1 cellular context compared by ENCODE assay signal in the genomic region with DNA sequence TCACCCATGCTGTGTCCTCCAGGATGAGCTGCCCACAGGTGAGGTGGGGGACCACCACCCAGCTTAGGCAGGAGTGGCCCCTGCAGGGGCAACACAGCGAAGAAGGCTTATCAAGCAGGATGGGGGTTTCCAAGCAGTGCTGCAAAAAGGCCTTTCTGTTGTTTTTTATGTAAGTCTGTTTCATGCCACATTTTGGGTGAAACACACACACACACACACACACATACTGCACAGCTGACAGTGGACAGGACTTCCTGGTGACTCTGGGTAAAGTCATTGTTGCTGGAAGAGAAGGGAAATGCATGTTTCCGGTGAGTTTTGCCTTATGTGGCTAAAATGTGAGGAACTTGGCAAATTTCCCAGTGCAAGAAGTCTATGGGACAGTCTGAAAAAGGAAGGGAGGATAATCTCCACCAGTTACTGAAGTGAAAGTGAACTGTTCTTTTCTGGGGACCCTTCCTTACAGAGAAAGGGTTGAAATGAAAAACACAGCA.
A peak's percentile ranks its signal among the peaks of the same experiment; 100 is the strongest.
TF ChIP-seq lines count a peak whose summit lies in the region.

No MANE protein-coding gene starts in this region.

TF ChIP-seq in GM12878, 131 proteins besides CTCF, POLR2A, EP300 and RAD21 (continued from another document):
- TF ChIP-seq, protein P1, sequence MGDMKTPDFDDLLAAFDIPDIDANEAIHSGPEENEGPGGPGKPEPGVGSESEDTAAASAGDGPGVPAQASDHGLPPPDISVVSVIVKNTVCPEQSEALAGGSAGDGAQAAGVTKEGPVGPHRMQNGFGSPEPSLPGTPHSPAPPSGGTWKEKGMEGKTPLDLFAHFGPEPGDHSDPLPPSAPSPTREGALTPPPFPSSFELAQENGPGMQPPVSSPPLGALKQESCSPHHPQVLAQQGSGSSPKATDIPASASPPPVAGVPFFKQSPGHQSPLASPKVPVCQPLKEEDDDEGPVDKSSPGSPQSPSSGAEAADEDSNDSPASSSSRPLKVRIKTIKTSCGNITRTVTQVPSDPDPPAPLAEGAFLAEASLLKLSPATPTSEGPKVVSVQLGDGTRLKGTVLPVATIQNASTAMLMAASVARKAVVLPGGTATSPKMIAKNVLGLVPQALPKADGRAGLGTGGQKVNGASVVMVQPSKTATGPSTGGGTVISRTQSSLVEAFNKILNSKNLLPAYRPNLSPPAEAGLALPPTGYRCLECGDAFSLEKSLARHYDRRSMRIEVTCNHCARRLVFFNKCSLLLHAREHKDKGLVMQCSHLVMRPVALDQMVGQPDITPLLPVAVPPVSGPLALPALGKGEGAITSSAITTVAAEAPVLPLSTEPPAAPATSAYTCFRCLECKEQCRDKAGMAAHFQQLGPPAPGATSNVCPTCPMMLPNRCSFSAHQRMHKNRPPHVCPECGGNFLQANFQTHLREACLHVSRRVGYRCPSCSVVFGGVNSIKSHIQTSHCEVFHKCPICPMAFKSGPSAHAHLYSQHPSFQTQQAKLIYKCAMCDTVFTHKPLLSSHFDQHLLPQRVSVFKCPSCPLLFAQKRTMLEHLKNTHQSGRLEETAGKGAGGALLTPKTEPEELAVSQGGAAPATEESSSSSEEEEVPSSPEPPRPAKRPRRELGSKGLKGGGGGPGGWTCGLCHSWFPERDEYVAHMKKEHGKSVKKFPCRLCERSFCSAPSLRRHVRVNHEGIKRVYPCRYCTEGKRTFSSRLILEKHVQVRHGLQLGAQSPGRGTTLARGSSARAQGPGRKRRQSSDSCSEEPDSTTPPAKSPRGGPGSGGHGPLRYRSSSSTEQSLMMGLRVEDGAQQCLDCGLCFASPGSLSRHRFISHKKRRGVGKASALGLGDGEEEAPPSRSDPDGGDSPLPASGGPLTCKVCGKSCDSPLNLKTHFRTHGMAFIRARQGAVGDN (IDR thresholded peaks at IDR 0.05), result peak; percentile 90; the same call in 1 of the 2 replicates
- TF ChIP-seq, protein P2, sequence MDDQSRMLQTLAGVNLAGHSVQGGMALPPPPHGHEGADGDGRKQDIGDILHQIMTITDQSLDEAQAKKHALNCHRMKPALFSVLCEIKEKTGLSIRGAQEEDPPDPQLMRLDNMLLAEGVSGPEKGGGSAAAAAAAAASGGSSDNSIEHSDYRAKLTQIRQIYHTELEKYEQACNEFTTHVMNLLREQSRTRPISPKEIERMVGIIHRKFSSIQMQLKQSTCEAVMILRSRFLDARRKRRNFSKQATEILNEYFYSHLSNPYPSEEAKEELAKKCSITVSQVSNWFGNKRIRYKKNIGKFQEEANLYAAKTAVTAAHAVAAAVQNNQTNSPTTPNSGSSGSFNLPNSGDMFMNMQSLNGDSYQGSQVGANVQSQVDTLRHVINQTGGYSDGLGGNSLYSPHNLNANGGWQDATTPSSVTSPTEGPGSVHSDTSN (IDR thresholded peaks at IDR 0.05; ENCODE audit: insufficient replicate concordance, low read depth, low read length), result peak; percentile 65
- TF ChIP-seq PAX5 (IDR thresholded peaks at IDR 0.05; ENCODE audit: borderline replicate concordance, low read depth, low read length), result peak; percentile 46; the same call in 1 of the 2 replicates
- TF ChIP-seq, protein P3, sequence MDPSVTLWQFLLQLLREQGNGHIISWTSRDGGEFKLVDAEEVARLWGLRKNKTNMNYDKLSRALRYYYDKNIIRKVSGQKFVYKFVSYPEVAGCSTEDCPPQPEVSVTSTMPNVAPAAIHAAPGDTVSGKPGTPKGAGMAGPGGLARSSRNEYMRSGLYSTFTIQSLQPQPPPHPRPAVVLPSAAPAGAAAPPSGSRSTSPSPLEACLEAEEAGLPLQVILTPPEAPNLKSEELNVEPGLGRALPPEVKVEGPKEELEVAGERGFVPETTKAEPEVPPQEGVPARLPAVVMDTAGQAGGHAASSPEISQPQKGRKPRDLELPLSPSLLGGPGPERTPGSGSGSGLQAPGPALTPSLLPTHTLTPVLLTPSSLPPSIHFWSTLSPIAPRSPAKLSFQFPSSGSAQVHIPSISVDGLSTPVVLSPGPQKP (IDR thresholded peaks at IDR 0.05; ENCODE audit: low read depth, low read length), result peak; percentile 51
- TF ChIP-seq CREM (IDR thresholded peaks at IDR 0.05; ENCODE audit: low read depth), result peak; percentile 68
- TF ChIP-seq BRCA1 (IDR thresholded peaks at IDR 0.05; ENCODE audit: low read depth, low read length), result no peak
- peak; percentile 94 for TF ChIP-seq IKZF1 (conservative IDR thresholded peaks at IDR 0.05)
- peak; percentile 48 for TF ChIP-seq MEF2B (IDR thresholded peaks at IDR 0.05; ENCODE audit: partially characterized antibody, poor library complexity, severe bottlenecking)
- TF ChIP-seq SMAD1 (IDR thresholded peaks at IDR 0.05; ENCODE audit: low read depth, partially characterized antibody), result peak; percentile 66
- peak in 1 of 2 experiments; percentile 55; a peak in 2 of 3 replicates for TF ChIP-seq EGR1 (IDR thresholded peaks at IDR 0.05; ENCODE audit: borderline replicate concordance in 1 of 2, low read depth in 2 of 2, low read length in 2 of 2)
- peak; percentile 87 for TF ChIP-seq NBN (IDR thresholded peaks at IDR 0.05)
- 0 out of 2 replicates have a peak, but pooled peaks have one; percentile 30 for TF ChIP-seq RFX5 (IDR thresholded peaks at IDR 0.05; ENCODE audit: low read depth, low read length)
- TF ChIP-seq STAT1 (conservative IDR thresholded peaks at IDR 0.05), result no peak
- no peak for TF ChIP-seq CHD1 (IDR thresholded peaks at IDR 0.05; ENCODE audit: low read depth, low read length)
- TF ChIP-seq, protein P4, sequence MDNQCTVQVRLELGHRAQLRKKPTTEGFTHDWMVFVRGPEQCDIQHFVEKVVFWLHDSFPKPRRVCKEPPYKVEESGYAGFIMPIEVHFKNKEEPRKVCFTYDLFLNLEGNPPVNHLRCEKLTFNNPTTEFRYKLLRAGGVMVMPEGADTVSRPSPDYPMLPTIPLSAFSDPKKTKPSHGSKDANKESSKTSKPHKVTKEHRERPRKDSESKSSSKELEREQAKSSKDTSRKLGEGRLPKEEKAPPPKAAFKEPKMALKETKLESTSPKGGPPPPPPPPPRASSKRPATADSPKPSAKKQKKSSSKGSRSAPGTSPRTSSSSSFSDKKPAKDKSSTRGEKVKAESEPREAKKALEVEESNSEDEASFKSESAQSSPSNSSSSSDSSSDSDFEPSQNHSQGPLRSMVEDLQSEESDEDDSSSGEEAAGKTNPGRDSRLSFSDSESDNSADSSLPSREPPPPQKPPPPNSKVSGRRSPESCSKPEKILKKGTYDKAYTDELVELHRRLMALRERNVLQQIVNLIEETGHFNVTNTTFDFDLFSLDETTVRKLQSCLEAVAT (IDR thresholded peaks at IDR 0.05), result peak; percentile 53
- TF ChIP-seq, protein P5, sequence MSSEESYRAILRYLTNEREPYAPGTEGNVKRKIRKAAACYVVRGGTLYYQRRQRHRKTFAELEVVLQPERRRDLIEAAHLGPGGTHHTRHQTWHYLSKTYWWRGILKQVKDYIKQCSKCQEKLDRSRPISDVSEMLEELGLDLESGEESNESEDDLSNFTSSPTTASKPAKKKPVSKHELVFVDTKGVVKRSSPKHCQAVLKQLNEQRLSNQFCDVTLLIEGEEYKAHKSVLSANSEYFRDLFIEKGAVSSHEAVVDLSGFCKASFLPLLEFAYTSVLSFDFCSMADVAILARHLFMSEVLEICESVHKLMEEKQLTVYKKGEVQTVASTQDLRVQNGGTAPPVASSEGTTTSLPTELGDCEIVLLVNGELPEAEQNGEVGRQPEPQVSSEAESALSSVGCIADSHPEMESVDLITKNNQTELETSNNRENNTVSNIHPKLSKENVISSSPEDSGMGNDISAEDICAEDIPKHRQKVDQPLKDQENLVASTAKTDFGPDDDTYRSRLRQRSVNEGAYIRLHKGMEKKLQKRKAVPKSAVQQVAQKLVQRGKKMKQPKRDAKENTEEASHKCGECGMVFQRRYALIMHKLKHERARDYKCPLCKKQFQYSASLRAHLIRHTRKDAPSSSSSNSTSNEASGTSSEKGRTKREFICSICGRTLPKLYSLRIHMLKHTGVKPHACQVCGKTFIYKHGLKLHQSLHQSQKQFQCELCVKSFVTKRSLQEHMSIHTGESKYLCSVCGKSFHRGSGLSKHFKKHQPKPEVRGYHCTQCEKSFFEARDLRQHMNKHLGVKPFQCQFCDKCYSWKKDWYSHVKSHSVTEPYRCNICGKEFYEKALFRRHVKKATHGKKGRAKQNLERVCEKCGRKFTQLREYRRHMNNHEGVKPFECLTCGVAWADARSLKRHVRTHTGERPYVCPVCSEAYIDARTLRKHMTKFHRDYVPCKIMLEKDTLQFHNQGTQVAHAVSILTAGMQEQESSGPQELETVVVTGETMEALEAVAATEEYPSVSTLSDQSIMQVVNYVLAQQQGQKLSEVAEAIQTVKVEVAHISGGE (CRISPR knock-in tag; IDR thresholded peaks at IDR 0.05), result no peak
- TF ChIP-seq SRF (IDR thresholded peaks at IDR 0.05; ENCODE audit: low read depth in 2 of 2, low read length in 2 of 2), result peak; percentile 44 to 94
- TF ChIP-seq TCF12 (IDR thresholded peaks at IDR 0.05; ENCODE audit: low read depth, low read length), result peak; percentile 53; the same call in 1 of the 2 replicates
- TF ChIP-seq, protein P6, sequence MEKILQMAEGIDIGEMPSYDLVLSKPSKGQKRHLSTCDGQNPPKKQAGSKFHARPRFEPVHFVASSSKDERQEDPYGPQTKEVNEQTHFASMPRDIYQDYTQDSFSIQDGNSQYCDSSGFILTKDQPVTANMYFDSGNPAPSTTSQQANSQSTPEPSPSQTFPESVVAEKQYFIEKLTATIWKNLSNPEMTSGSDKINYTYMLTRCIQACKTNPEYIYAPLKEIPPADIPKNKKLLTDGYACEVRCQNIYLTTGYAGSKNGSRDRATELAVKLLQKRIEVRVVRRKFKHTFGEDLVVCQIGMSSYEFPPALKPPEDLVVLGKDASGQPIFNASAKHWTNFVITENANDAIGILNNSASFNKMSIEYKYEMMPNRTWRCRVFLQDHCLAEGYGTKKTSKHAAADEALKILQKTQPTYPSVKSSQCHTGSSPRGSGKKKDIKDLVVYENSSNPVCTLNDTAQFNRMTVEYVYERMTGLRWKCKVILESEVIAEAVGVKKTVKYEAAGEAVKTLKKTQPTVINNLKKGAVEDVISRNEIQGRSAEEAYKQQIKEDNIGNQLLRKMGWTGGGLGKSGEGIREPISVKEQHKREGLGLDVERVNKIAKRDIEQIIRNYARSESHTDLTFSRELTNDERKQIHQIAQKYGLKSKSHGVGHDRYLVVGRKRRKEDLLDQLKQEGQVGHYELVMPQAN (conservative IDR thresholded peaks at IDR 0.05), result peak; percentile 43; the same call in 1 of the 2 replicates
- TF ChIP-seq SMC3 (IDR thresholded peaks at IDR 0.05; ENCODE audit: borderline replicate concordance, low read length), result peak; percentile 14; the same call in 1 of the 2 replicates
- TF ChIP-seq, protein P7, sequence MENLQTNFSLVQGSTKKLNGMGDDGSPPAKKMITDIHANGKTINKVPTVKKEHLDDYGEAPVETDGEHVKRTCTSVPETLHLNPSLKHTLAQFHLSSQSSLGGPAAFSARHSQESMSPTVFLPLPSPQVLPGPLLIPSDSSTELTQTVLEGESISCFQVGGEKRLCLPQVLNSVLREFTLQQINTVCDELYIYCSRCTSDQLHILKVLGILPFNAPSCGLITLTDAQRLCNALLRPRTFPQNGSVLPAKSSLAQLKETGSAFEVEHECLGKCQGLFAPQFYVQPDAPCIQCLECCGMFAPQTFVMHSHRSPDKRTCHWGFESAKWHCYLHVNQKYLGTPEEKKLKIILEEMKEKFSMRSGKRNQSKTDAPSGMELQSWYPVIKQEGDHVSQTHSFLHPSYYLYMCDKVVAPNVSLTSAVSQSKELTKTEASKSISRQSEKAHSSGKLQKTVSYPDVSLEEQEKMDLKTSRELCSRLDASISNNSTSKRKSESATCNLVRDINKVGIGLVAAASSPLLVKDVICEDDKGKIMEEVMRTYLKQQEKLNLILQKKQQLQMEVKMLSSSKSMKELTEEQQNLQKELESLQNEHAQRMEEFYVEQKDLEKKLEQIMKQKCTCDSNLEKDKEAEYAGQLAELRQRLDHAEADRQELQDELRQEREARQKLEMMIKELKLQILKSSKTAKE (IDR thresholded peaks at IDR 0.05; ENCODE audit: low read depth, poor library complexity, severe bottlenecking), result peak; percentile 76
- TF ChIP-seq GATAD2B (conservative IDR thresholded peaks at IDR 0.05; ENCODE audit: low read depth), result peak; percentile 89
- TF ChIP-seq ZBED1 (IDR thresholded peaks at IDR 0.05; ENCODE audit: borderline replicate concordance), result peak; percentile 63; the same call in 1 of the 2 replicates
- TF ChIP-seq MYB (IDR thresholded peaks at IDR 0.05; ENCODE audit: borderline replicate concordance, low read depth, low read length), result no peak
- TF ChIP-seq POU2F2 (IDR thresholded peaks at IDR 0.05; ENCODE audit: borderline replicate concordance, low read depth, low read length), result peak; percentile 63; the same call in 1 of the 3 replicates
- no peak for TF ChIP-seq KLF5 (IDR thresholded peaks at IDR 0.05; ENCODE audit: partially characterized antibody)
- peak; percentile 95 for TF ChIP-seq IKZF2 (IDR thresholded peaks at IDR 0.05)
- 0 out of 2 replicates have a peak, but pooled peaks have one; percentile 59 for TF ChIP-seq BCL11A (IDR thresholded peaks at IDR 0.05; ENCODE audit: low read depth, low read length)
- TF ChIP-seq ATF7 (IDR thresholded peaks at IDR 0.05; ENCODE audit: low read depth), result peak; percentile 53; the same call in 1 of the 2 replicates
- TF ChIP-seq MXI1 (IDR thresholded peaks at IDR 0.05; ENCODE audit: low read depth, low read length), result 0 out of 2 replicates have a peak, but pooled peaks have one; percentile 43
- TF ChIP-seq, protein P8, sequence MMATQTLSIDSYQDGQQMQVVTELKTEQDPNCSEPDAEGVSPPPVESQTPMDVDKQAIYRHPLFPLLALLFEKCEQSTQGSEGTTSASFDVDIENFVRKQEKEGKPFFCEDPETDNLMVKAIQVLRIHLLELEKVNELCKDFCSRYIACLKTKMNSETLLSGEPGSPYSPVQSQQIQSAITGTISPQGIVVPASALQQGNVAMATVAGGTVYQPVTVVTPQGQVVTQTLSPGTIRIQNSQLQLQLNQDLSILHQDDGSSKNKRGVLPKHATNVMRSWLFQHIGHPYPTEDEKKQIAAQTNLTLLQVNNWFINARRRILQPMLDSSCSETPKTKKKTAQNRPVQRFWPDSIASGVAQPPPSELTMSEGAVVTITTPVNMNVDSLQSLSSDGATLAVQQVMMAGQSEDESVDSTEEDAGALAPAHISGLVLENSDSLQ (IDR thresholded peaks at IDR 0.05), result 0 out of 2 replicates have a peak, but pooled peaks have one; percentile 5
- peak; percentile 70 for TF ChIP-seq RELA (IDR thresholded peaks at IDR 0.05; ENCODE audit: borderline replicate concordance, partially characterized antibody)
